Comparison of ENCODE assay signal across 8 cellular contexts in genomic region chr2:102753563-102754159, GRCh38. TPM values are rescaled to one million over a fixed set of nuclear protein-coding genes. Genes with fewer than 3 reads are reported as not detected.
A peak's percentile ranks its signal among the peaks of the same experiment; 100 is the strongest.
DNase-seq lines count a peak whose midpoint lies in the region; ATAC-seq and TF ChIP-seq lines count a peak whose summit lies in the region.

No MANE protein-coding gene starts in this region.

- CTCF ChIA-PET in activated CD4-positive, alpha-beta T cell treated with anti-CD3 and anti-CD28 coated beads for 36 hours (lab: Charles Lee), result interaction anchor here (0.6 to 6.5 kb wide), 27 partner anchors 8 to 349 kb away, joined by 3 to 88 read pairs (median 5); partner anchors contain the start of gene TMEM182
- CTCF ChIA-PET in HEK293 (lab: Yijun Ruan, JAX), result interaction anchor here (0.6 to 6.4 kb wide), 30 partner anchors 10 to 273 kb away, joined by 3 to 65 read pairs (median 5); partner anchors contain the start of gene TMEM182

- no peaks in the 10 kb centered on the region for H3K36me3 Mint-ChIP-seq in activated CD4-positive, alpha-beta T cell treated with anti-CD3 and anti-CD28 coated beads for 36 hours (ENCODE audit: low read depth)

- ATAC-seq in activated CD4-positive, alpha-beta T cell treated with anti-CD3 and anti-CD28 coated beads for 36 hours, result no peak
- no peak for ATAC-seq in HG02885 (IDR thresholded peaks at IDR 0.05; ENCODE audit: poor library complexity, unreplicated experiment)

- DNase-seq in activated CD4-positive, alpha-beta T cell treated with anti-CD3 and anti-CD28 coated beads for 36 hours, result peak; percentile 38
- DNase-seq in activated CD4-positive, alpha-beta T cell treated with anti-CD3 and anti-CD28 coated beads, Interleukin-2, amount 50 U/mL, for 4 hours, result no peak
- DNase-seq in NCI-H2227 (lab: John Stamatoyannopoulos, UW; ENCODE audit: unreplicated experiment), result peak; percentile 68
- peak; percentile 7 for DNase-seq in activated gamma-delta T cell treated with anti-CD3 and anti-CD28 coated beads, Interleukin-2, amount 50 U/mL, for 16 hours (ENCODE audit: low read depth)
- DNase-seq in left ventricle myocardium inferior, result no peak
- peak; percentile 19 for DNase-seq in stimulated activated CD4-positive, alpha-beta T cell treated with anti-CD3 and anti-CD28 coated beads, Interleukin-1b, Interleukin-23, amount 100 ng/mL, for 48 hours

- H3K4me1 ChIP-seq in HEK293 (ENCODE audit: control insufficient read depth, insufficient read depth, low read length) (no peaks in the 10 kb centered on the region), left ventricle myocardium inferior (peaks cover 15% of the 10 kb centered on the region)

- H3K27ac ChIP-seq in HEK293 (ENCODE audit: extremely low read depth, low read depth, low read length) (no peak overlapping the region), left ventricle myocardium inferior (replicated peaks) (no peak overlapping the region)

- H3K9me3 ChIP-seq in HEK293 (ENCODE audit: control insufficient read depth, insufficient read depth, low read depth, low read length), result no peaks in the 10 kb centered on the region
- H3K9me3 ChIP-seq in left ventricle myocardium inferior (replicated peaks), result no peaks in the 10 kb centered on the region

- no peak overlapping the region for H3K4me3 Mint-ChIP-seq in activated CD4-positive, alpha-beta T cell treated with anti-CD3 and anti-CD28 coated beads for 36 hours

- no peaks in the 10 kb centered on the region for H3K27me3 Mint-ChIP-seq in activated CD4-positive, alpha-beta T cell treated with anti-CD3 and anti-CD28 coated beads for 36 hours

- no peaks in the 10 kb centered on the region for H3K4me1 Mint-ChIP-seq in activated CD4-positive, alpha-beta T cell treated with anti-CD3 and anti-CD28 coated beads for 36 hours

- H3K36me3 ChIP-seq in HEK293 (ENCODE audit: control insufficient read depth in 2 of 2, insufficient read depth in 1 of 2, low read length in 2 of 2) (no peaks in the 10 kb centered on the region), left ventricle myocardium inferior (no peaks in the 10 kb centered on the region)

- H3K27me3 ChIP-seq in left ventricle myocardium inferior (ENCODE audit: low read depth), result no peaks in the 10 kb centered on the region

- H3K4me3 ChIP-seq in HEK293 (ENCODE audit: low read depth, low read length), result no peak overlapping the region
- no peak overlapping the region for H3K4me3 ChIP-seq in left ventricle myocardium inferior

- POLR2A ChIA-PET in activated CD4-positive, alpha-beta T cell treated with anti-CD3 and anti-CD28 coated beads for 36 hours (lab: Charles Lee), result interaction anchor here (0.6 to 0.8 kb wide), 2 partner anchors 54 to 239 kb away, joined by 3 to 4 read pairs; no protein-coding TSS in a partner anchor
- POLR2A ChIA-PET in HEK293 (lab: Yijun Ruan, JAX), result no interaction called here

- no peaks in the 10 kb centered on the region for H3K9me3 Mint-ChIP-seq in activated CD4-positive, alpha-beta T cell treated with anti-CD3 and anti-CD28 coated beads for 36 hours (ENCODE audit: low read depth)

- TF ChIP-seq CTCF in HEK293 (tag by site-specific recombination; IDR thresholded peaks at IDR 0.05) (no peak), left ventricle myocardium inferior (IDR thresholded peaks at IDR 0.05; ENCODE audit: borderline replicate concordance) (peak; percentile 84)

- intact Hi-C loops in activated CD4-positive, alpha-beta T cell treated with anti-CD3 and anti-CD28 coated beads for 36 hours (cut with DNase I, micrococcal nuclease), result loop anchor here (1.0 to 2.0 kb wide), 2 partner anchors 53 kb away; no protein-coding TSS in a partner anchor
- intact Hi-C loops in left ventricle myocardium inferior (cut with micrococcal nuclease), result loop anchor here (5.0 kb wide), 1 partner anchor 54 kb away; no protein-coding TSS in a partner anchor

- no peak overlapping the region for H3K27ac Mint-ChIP-seq in activated CD4-positive, alpha-beta T cell treated with anti-CD3 and anti-CD28 coated beads for 36 hours

TF ChIP-seq in HEK293, 187 proteins besides CTCF, POLR2A, EP300 and RAD21:
- TF ChIP-seq ZNF654 (tag by site-specific recombination; IDR thresholded peaks at IDR 0.05; ENCODE audit: low read depth) (peak; percentile 36), ZNF768 (tag by site-specific recombination; IDR thresholded peaks at IDR 0.05) (no peak), ZNF664 (tag by site-specific recombination; IDR thresholded peaks at IDR 0.05) (peak; percentile 73; the same call in 1 of the 2 replicates)

RNA-seq across cellular contexts. Expression of gene TMEM182, which starts 8.2 kb away (rescaled TPM):
- 1 to 10 TPM; 6.1 to 7.4 TPM for total RNA-seq in activated CD4-positive, alpha-beta T cell treated with anti-CD3 and anti-CD28 coated beads for 36 hours
- 174 TPM for total RNA-seq in left ventricle myocardium inferior

Comparison
In these comparisons a context has a peak if more than half of its experiments do, and no peak if none do; other contexts are left out.
1. DNase-seq: peak in activated CD4-positive, alpha-beta T cell treated with anti-CD3 and anti-CD28 coated beads for 36 hours (single experiment), NCI-H2227 (single experiment), activated gamma-delta T cell treated with anti-CD3 and anti-CD28 coated beads, Interleukin-2, amount 50 U/mL, for 16 hours (single experiment) and stimulated activated CD4-positive, alpha-beta T cell treated with anti-CD3 and anti-CD28 coated beads, Interleukin-1b, Interleukin-23, amount 100 ng/mL, for 48 hours (single experiment); none in activated CD4-positive, alpha-beta T cell treated with anti-CD3 and anti-CD28 coated beads, Interleukin-2, amount 50 U/mL, for 4 hours (0 of 2) and left ventricle myocardium inferior (single experiment).
2. RNA of gene TMEM182, which starts 8.2 kb away (total RNA-seq): 174 TPM in left ventricle myocardium inferior (single experiment); 6.1 to 7.4 TPM in activated CD4-positive, alpha-beta T cell treated with anti-CD3 and anti-CD28 coated beads for 36 hours; every median in the first group is over 10 times any median in the second.